ENCODE assay signal across 1 cellular context in genomic region chr2:159124441-159124911, GRCh38.
TF ChIP-seq lines count a peak whose summit lies in the region.

No MANE protein-coding gene starts in this region.

TF ChIP-seq in K562, 482 proteins besides CTCF, POLR2A, EP300 and RAD21 (continued from another document and continues in another):
- TF ChIP-seq TRIM25 (IDR thresholded peaks at IDR 0.05; ENCODE audit: borderline replicate concordance) (no peak), ZNF277 (CRISPR knock-in tag; IDR thresholded peaks at IDR 0.05; ENCODE audit: borderline replicate concordance) (no peak), TCF3 (CRISPR knock-in tag; IDR thresholded peaks at IDR 0.05) (no peak; the same call in 1 of the 2 replicates), ZNF398 (CRISPR knock-in tag; IDR thresholded peaks at IDR 0.05) (no peak), ZNF77 (CRISPR knock-in tag; IDR thresholded peaks at IDR 0.05) (no peak), SIN3B (IDR thresholded peaks at IDR 0.05; ENCODE audit: low read depth) (no peak), KLF10 (CRISPR knock-in tag; IDR thresholded peaks at IDR 0.05) (no peak), FOXA1 (IDR thresholded peaks at IDR 0.05; ENCODE audit: borderline replicate concordance) (no peak), ZNF740 (CRISPR knock-in tag; IDR thresholded peaks at IDR 0.05) (no peak), ZNF740 (tag; IDR thresholded peaks at IDR 0.05) (no peak), FOXM1 (IDR thresholded peaks at IDR 0.05; ENCODE audit: low read depth) (no peak), FOXM1 (CRISPR knock-in tag; IDR thresholded peaks at IDR 0.05; ENCODE audit: low read depth) (no peak), RNF2 (IDR thresholded peaks at IDR 0.05) (no peak), ZSCAN29 (IDR thresholded peaks at IDR 0.05) (no peak), TEAD2 (tag; IDR thresholded peaks at IDR 0.05) (no peak), LARP7 (IDR thresholded peaks at IDR 0.05) (no peak), JUNB (CRISPR knock-in tag; conservative IDR thresholded peaks at IDR 0.05) (no peak), IRF1 (CRISPR knock-in tag; IDR thresholded peaks at IDR 0.05; ENCODE audit: borderline replicate concordance) (no peak), SIN3A (IDR thresholded peaks at IDR 0.05; ENCODE audit: borderline replicate concordance in 2 of 2, control insufficient read depth in 1 of 2, low read depth in 2 of 2, low read length in 2 of 2) (no peak), GATA2 (CRISPR knock-in tag; IDR thresholded peaks at IDR 0.05) (no peak), ZNF449 (CRISPR knock-in tag; IDR thresholded peaks at IDR 0.05) (no peak), E2F4 (CRISPR knock-in tag; IDR thresholded peaks at IDR 0.05; ENCODE audit: low read depth) (no peak), SLC30A9 (CRISPR knock-in tag; IDR thresholded peaks at IDR 0.05) (no peak), POLR2AphosphoS2 (IDR thresholded peaks at IDR 0.05; ENCODE audit: low read length) (no peak), NFE2 (IDR thresholded peaks at IDR 0.05; ENCODE audit: low read depth) (no peak), KDM4B (IDR thresholded peaks at IDR 0.05; ENCODE audit: borderline replicate concordance in 2 of 2, low read depth in 1 of 2) (no peak), RHOXF2B (CRISPR knock-in tag; conservative IDR thresholded peaks at IDR 0.05) (no peak), NFIC (IDR thresholded peaks at IDR 0.05) (no peak), SMARCA5 (IDR thresholded peaks at IDR 0.05) (no peak), ZBTB34 (CRISPR knock-in tag; IDR thresholded peaks at IDR 0.05) (no peak), GTF2F1 (IDR thresholded peaks at IDR 0.05; ENCODE audit: low read depth, low read length) (no peak), REST (CRISPR knock-in tag; IDR thresholded peaks at IDR 0.05; ENCODE audit: low read depth) (no peak), ZNF584 (CRISPR knock-in tag; IDR thresholded peaks at IDR 0.05; ENCODE audit: low read depth) (no peak; the same call in 1 of the 2 replicates), GTF2B (IDR thresholded peaks at IDR 0.05; ENCODE audit: extremely low read depth, insufficient read length) (no peak), CCNT2 (IDR thresholded peaks at IDR 0.05; ENCODE audit: borderline replicate concordance, extremely low read depth, insufficient read length, low read depth, low read length) (no peak), ID3 (CRISPR knock-in tag; IDR thresholded peaks at IDR 0.05) (no peak), ID3 (tag; IDR thresholded peaks at IDR 0.05) (peak; percentile 54; the same call in 1 of the 2 replicates), HDAC1 (IDR thresholded peaks at IDR 0.05) (no peak; a peak in 1 of 4 replicates), PHB (CRISPR knock-in tag; IDR thresholded peaks at IDR 0.05) (no peak), NKRF (IDR thresholded peaks at IDR 0.05; ENCODE audit: borderline replicate concordance) (no peak), ZBTB26 (CRISPR knock-in tag; IDR thresholded peaks at IDR 0.05) (no peak), ZNF23 (CRISPR knock-in tag; IDR thresholded peaks at IDR 0.05) (no peak), IRF2 (CRISPR knock-in tag; IDR thresholded peaks at IDR 0.05) (no peak), CREBBP (IDR thresholded peaks at IDR 0.05; ENCODE audit: low read depth, low read length) (no peak), HEY1 (CRISPR knock-in tag; IDR thresholded peaks at IDR 0.05; ENCODE audit: borderline replicate concordance) (no peak)
